ENCODE assay signal across 1 cellular context in genomic region chr1:230074270-230074669, GRCh38.
TF ChIP-seq lines count a peak whose summit lies in the region.

No MANE protein-coding gene starts in this region.

TF ChIP-seq in IMR-90, 13 proteins besides CTCF, POLR2A, EP300 and RAD21 (continued from another document):
- TF ChIP-seq ELK1 (IDR thresholded peaks at IDR 0.05; ENCODE audit: borderline replicate concordance, low read depth, low read length) (no peak), MAZ (IDR thresholded peaks at IDR 0.05; ENCODE audit: borderline replicate concordance, low read depth, low read length) (no peak)
